ENCODE assay signal across 14 cellular contexts in the genomic region with DNA sequence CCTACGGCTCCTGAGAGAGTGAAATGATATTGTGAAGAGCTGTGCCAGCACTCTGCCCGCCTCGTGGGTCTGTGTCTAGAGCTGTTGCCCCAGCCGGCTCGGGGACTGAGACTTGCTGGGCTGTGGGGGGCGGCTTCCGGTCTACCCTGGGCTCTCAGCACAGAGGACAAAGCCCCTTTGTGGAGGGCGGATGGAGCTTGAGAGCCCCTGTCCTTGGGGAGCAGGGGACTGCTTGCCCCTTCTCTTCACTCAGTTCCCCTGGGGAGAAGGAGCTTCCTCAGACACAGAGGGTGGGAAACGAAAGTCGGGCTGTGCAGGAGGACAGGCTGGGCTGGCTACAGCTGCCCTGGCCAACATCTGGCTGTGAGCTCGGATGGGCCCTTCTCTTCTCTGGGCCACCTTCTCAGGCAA. TPM values are rescaled to one million over a fixed set of nuclear protein-coding genes. Genes with fewer than 3 reads are reported as not detected.
DNase-seq lines count a peak whose midpoint lies in the region; ATAC-seq and TF ChIP-seq lines count a peak whose summit lies in the region.
"Had no signal": no experiment of that assay in that cellular context is flagged by ENCODE, and none has a peak within 500 bp of the region (broad histone marks: within the 10 kb centered on the region; RNA-seq: fewer than 3 reads in every experiment).

No MANE protein-coding gene starts in this region.

- no peak overlapping the region for H3K4me3 Mint-ChIP-seq in CD4-positive, alpha-beta memory T cell
- H3K4me3 Mint-ChIP-seq: T-helper 2 cell treated with Interferon-gamma antibody and Interleukin-4, amounts not matched to agents 5 μg/mL and 100 μg/mL, for 36 hours had no signal

- TF ChIP-seq CTCF in ascending aorta (IDR thresholded peaks at IDR 0.05) (no peak), spleen (IDR thresholded peaks at IDR 0.05 in 8 of 11, conservative IDR thresholded peaks at IDR 0.05 in 3 of 11) (no peak)

- H3K4me2 ChIP-seq in GM23248 (ENCODE audit: unreplicated experiment), result no peak overlapping the region

- H3K9me2 ChIP-seq in GM23248 (ENCODE audit: insufficient read depth), result no peaks in the 10 kb centered on the region

- H3K36me3 ChIP-seq in GM23248 (ENCODE audit: low read depth) (0 out of 2 replicates have a peak, but pooled peaks cover 4% of the 10 kb centered on the region), ascending aorta (peaks cover 0 to 4% of the 10 kb centered on the region in 2 donors), spleen (peaks cover 0 to 6% (median 0%) of the 10 kb centered on the region in 6 donors)
- no peaks in the 10 kb centered on the region for H3K36me3 ChIP-seq in CD4-positive, alpha-beta memory T cell (ENCODE audit: insufficient read depth, low read length)
- H3K36me3 ChIP-seq: heart left ventricle, left lung had no signal

- in situ Hi-C loops in GM23248 (cut with MboI), result no loop called here

- no peaks in the 10 kb centered on the region for H3K27me3 Mint-ChIP-seq in CD4-positive, alpha-beta memory T cell

- H3K36me3 Mint-ChIP-seq in CD4-positive, alpha-beta memory T cell, result no peaks in the 10 kb centered on the region

- H3K27me3 ChIP-seq in GM23248 (replicated peaks; ENCODE audit: insufficient read depth) (no peaks in the 10 kb centered on the region), ascending aorta (no peaks in the 10 kb centered on the region), layer of hippocampus (ENCODE audit: control insufficient read depth, insufficient read depth, low read length) (no peaks in the 10 kb centered on the region), spleen (replicated peaks in 1 of 7) (no peaks in the 10 kb centered on the region)
- H3K27me3 ChIP-seq in CD4-positive, alpha-beta memory T cell (ENCODE audit: insufficient read depth, low read length), result no peaks in the 10 kb centered on the region
- H3K27me3 ChIP-seq: brain microvascular endothelial cell, heart left ventricle, left lung had no signal

- H3F3A ChIP-seq in GM23248 (ENCODE audit: insufficient read depth), result no peaks in the 10 kb centered on the region

- no peak overlapping the region for H3K27ac Mint-ChIP-seq in CD4-positive, alpha-beta memory T cell
- H3K27ac Mint-ChIP-seq: T-helper 2 cell treated with Interferon-gamma antibody and Interleukin-4, amounts not matched to agents 5 μg/mL and 100 μg/mL, for 36 hours had no signal

- H3K4me1 ChIP-seq in GM23248 (ENCODE audit: insufficient read depth) (peaks cover 30% of the 10 kb centered on the region), ascending aorta (peaks cover 9 to 52% of the 10 kb centered on the region in 2 donors), spleen (peaks cover 0 to 53% (median 23%) of the 10 kb centered on the region in 6 donors)
- H3K4me1 ChIP-seq in CD4-positive, alpha-beta memory T cell (ENCODE audit: insufficient read depth, low read length), result no peaks in the 10 kb centered on the region

- H3K9me3 ChIP-seq in GM23248 (ENCODE audit: low read depth) (no peaks in the 10 kb centered on the region), ascending aorta (no peaks in the 10 kb centered on the region), spleen (no peaks in the 10 kb centered on the region)
- H3K9me3 ChIP-seq in CD4-positive, alpha-beta memory T cell (ENCODE audit: control insufficient read depth in 1 of 2, low read length in 2 of 2), result no peaks in the 10 kb centered on the region
- H3K9me3 ChIP-seq: heart left ventricle, left lung had no signal

- H3K27ac ChIP-seq in GM23248 (no peak overlapping the region), ascending aorta (peak overlapping the region; percentile 73 to 88), layer of hippocampus (ENCODE audit: low read depth, low read length) (peak overlapping the region; percentile 30), spleen (peak overlapping the region in 5 of 8 donors; percentile 33 to 77 (median 63))
- no peak overlapping the region for H3K27ac ChIP-seq in CD4-positive, alpha-beta memory T cell (ENCODE audit: low read depth, low read length)
- H3K27ac ChIP-seq: brain microvascular endothelial cell, parathyroid adenoma had no signal

- no peak for ATAC-seq in HG02798 (IDR thresholded peaks at IDR 0.05; ENCODE audit: poor library complexity, unreplicated experiment)
- no peak for ATAC-seq in HG03159 (IDR thresholded peaks at IDR 0.05; ENCODE audit: unreplicated experiment)
- ATAC-seq in GM21447 (IDR thresholded peaks at IDR 0.05; ENCODE audit: unreplicated experiment), result no peak

- CTCF ChIA-PET in CD4-positive, alpha-beta memory T cell (lab: Charles Lee; ENCODE audit: partially characterized antibody), result interaction anchor here (0.6 kb wide), 1 partner anchor 28 kb away, joined by 3 read pairs; no protein-coding TSS in a partner anchor

- intact Hi-C loops in ascending aorta (cut with DNase I) (loop anchor here (2.0 kb wide), 2 partner anchors 28 to 60 kb away; no protein-coding TSS in a partner anchor), spleen (cut with DNase I; ENCODE audit: low total_unique reads) (no loop called here)
- intact Hi-C loops in CD4-positive, alpha-beta memory T cell (cut with micrococcal nuclease), result no loop called here

- H3K79me2 ChIP-seq in GM23248 (ENCODE audit: insufficient read depth), result peaks cover 100% of the 10 kb centered on the region

- POLR2A ChIA-PET in CD4-positive, alpha-beta memory T cell (lab: Charles Lee; ENCODE audit: partially characterized antibody), result no interaction called here

- H4K20me1 ChIP-seq in GM23248 (ENCODE audit: insufficient read depth), result no peaks in the 10 kb centered on the region; the same call in 1 of the 2 replicates

- H3K4me3 ChIP-seq in GM23248 (no peak overlapping the region), ascending aorta (peak overlapping the region in 1 of 2 donors; percentile 4), spleen (no peak overlapping the region)
- no peak overlapping the region for H3K4me3 ChIP-seq in CD4-positive, alpha-beta memory T cell (ENCODE audit: low read length in 2 of 2)
- H3K4me3 ChIP-seq: heart left ventricle, left lung had no signal

- no peaks in the 10 kb centered on the region for H3K9me3 Mint-ChIP-seq in CD4-positive, alpha-beta memory T cell
- H3K9me3 Mint-ChIP-seq: T-helper 2 cell treated with Interferon-gamma antibody and Interleukin-4, amounts not matched to agents 5 μg/mL and 100 μg/mL, for 36 hours had no signal

- peaks cover 0 to 2% (median under 1%) of the 10 kb centered on the region in 4 donors for H3K4me1 Mint-ChIP-seq in CD4-positive, alpha-beta memory T cell

- no peak overlapping the region for H2AFZ ChIP-seq in GM23248
- H2AFZ ChIP-seq: parathyroid adenoma had no signal

- DNase-seq in GM23248 (no peak), ascending aorta (ENCODE audit: low spot score in 2 of 2) (peak in 1 of 2 donors; percentile 61), spleen (peak; percentile 74)
- DNase-seq in CD4-positive, alpha-beta memory T cell, result no peak
- DNase-seq: brain microvascular endothelial cell, NCI-H1436 had no signal

- H3K9ac ChIP-seq in GM23248, result 0 out of 2 replicates have a peak overlapping the region, but pooled peaks have one; percentile 30
- H3K9ac ChIP-seq: parathyroid adenoma had no signal

- WGBS in GM23248 (ENCODE audit: low coverage in 1 of 2, low lambda C conversion rate in 2 of 2, missing lambda C conversion rate in 2 of 2), 2 experiments, result 67% methylated on average over 11 of the region's 11 CpGs
- 44 to 59% (median 49%) methylated on average over 6 to 11 of the region's 11 CpGs for WGBS in spleen, 5 donors

- TF ChIP-seq POLR2A in spleen (IDR thresholded peaks at IDR 0.05), result no peak

RNA-seq across cellular contexts. Expression of a gene that starts 11.0 kb away (rescaled TPM):
- 28.6 and 29.8 TPM in 2 replicates for total RNA-seq in GM23248 (2014; rRNA removed; shearing (Covaris generic))
- polyA plus RNA-seq in GM23248 (2016; fragmentation: Nextera tagmentation; extraction: Ambion mirVana) (13.9 and 17.0 TPM in 2 replicates), spleen (10 to 100 TPM in 2 of 3 donors, 1 to 10 TPM in 1; 7.0 to 28.7 (median 10.1) TPM)
- total RNA-seq in ascending aorta (67.4 TPM), spleen (10 to 100 TPM; 27.3 to 68.0 (median 36.1) TPM)
- total RNA-seq in CD4-positive, alpha-beta memory T cell, result 1 to 10 TPM; 4.1 to 4.5 TPM
- polyA plus RNA-seq in CD4-positive, alpha-beta memory T cell, result under 1 TPM; 0.32 to 0.50 TPM

Comparison
In these comparisons a context has a peak if more than half of its experiments do, and no peak if none do; other contexts are left out.
1. H3K27ac ChIP-seq: peak in ascending aorta (2 of 2), layer of hippocampus (single experiment) and spleen (5 of 8); none in GM23248 (single experiment) and CD4-positive, alpha-beta memory T cell (single experiment).